In genomic region chr6:8889514-8889913, GRCh38 we compare ENCODE assay signal across 24 cellular contexts.
A peak's percentile ranks its signal among the peaks of the same experiment; 100 is the strongest.
DNase-seq lines count a peak whose midpoint lies in the region; ATAC-seq, FAIRE-seq and TF ChIP-seq lines count a peak whose summit lies in the region.
"Had no signal": no experiment of that assay in that cellular context is flagged by ENCODE, and none has a peak within 500 bp of the region (broad histone marks: within the 10 kb centered on the region; RNA-seq: fewer than 3 reads in every experiment).

No MANE protein-coding gene starts in this region.

- no peak overlapping the region for H3K4me2 ChIP-seq in HepG2 (ENCODE audit: low read depth, low read length)
- H3K4me2 ChIP-seq: BLaER1 had no signal

- intact Hi-C loops in HepG2 (cut with micrococcal nuclease; ENCODE audit: unreplicated experiment) = no loop called here

- H3K9me3 ChIP-seq in HepG2 (ENCODE audit: low read length) = no peaks in the 10 kb centered on the region
- H3K9me3 ChIP-seq: BE2C, BLaER1 had no signal

- no TSS peak for BruUV-seq in HepG2 (replicated peaks; lab: Mats Ljungman, UMichigan)

- no peak for TF ChIP-seq RAD21 in HepG2 (CRISPR knock-in tag; IDR thresholded peaks at IDR 0.05)

- no peak for FAIRE-seq in HepG2 (lab: Jason Lieb, UNC)
- FAIRE-seq: A204.1, D721Med, G401.6, GM12891, GM19239 had no signal

- ATAC-seq in HepG2 = no peak
- no peak for ATAC-seq in HG03460 (IDR thresholded peaks at IDR 0.05; ENCODE audit: unreplicated experiment)
- no peak for ATAC-seq in GM21576 (IDR thresholded peaks at IDR 0.05; ENCODE audit: unreplicated experiment)

- no peak for TF ChIP-seq EP300 in HepG2 (IDR thresholded peaks at IDR 0.05; ENCODE audit: low read depth in 2 of 2, low read length in 2 of 2)
- TF ChIP-seq EP300 in HepG2 (CRISPR knock-in tag; IDR thresholded peaks at IDR 0.05; ENCODE audit: borderline replicate concordance) = no peak

- no peak for TF ChIP-seq CTCF in epithelial cell of esophagus (IDR thresholded peaks at IDR 0.05; ENCODE audit: insufficient read depth, low read depth, low read length, missing control alignments)
- no peak for TF ChIP-seq CTCF in HepG2 (CRISPR knock-in tag; IDR thresholded peaks at IDR 0.05)

- H4K20me1 ChIP-seq in HepG2 (ENCODE audit: insufficient read depth, low read length) = no peaks in the 10 kb centered on the region
- H4K20me1 ChIP-seq: BLaER1 had no signal

- in situ Hi-C loops in SK-MEL-5 (cut with HindIII; ENCODE audit: low pct_unique_long_range_greater_than_20kb, low sequenced_read_pairs) (loop anchor here (25.0 kb wide), 1 partner anchor 102 kb away; no protein-coding TSS in a partner anchor), HepG2 (cut with HindIII; ENCODE audit: extremely low pct_ligation_motif_present, low pct_unique_long_range_greater_than_20kb) (no loop called here)

- no peaks in the 10 kb centered on the region for H3K36me3 ChIP-seq in HepG2 (replicated peaks in 1 of 2; ENCODE audit: control insufficient read depth in 1 of 2, insufficient read depth in 2 of 2, low read length in 2 of 2)
- H3K36me3 ChIP-seq: BE2C, BLaER1 had no signal

- H3K27ac ChIP-seq in HepG2 (ENCODE audit: extremely low read length, insufficient read depth, low read length) = no peak overlapping the region
- H3K27ac ChIP-seq: BLaER1 had no signal

- no peak overlapping the region for H3K9ac ChIP-seq in HepG2 (ENCODE audit: insufficient read depth, low read depth, low read length)
- H3K9ac ChIP-seq: BLaER1 had no signal

- no peak overlapping the region for H2AFZ ChIP-seq in HepG2 (ENCODE audit: low read length)

- H3K4me1 ChIP-seq in HepG2 (ENCODE audit: insufficient read depth, low read length) = no peaks in the 10 kb centered on the region
- H3K4me1 ChIP-seq: BE2C, BLaER1 had no signal

- no peaks in the 10 kb centered on the region for H3K79me2 ChIP-seq in HepG2 (ENCODE audit: insufficient read depth, low read length)

- no peak overlapping the region for H3K4me3 ChIP-seq in epithelial cell of esophagus (ENCODE audit: low read length)
- H3K4me3 ChIP-seq in HepG2 (replicated peaks in 1 of 3; ENCODE audit: insufficient read depth in 1 of 3, low read depth in 2 of 3, low read length in 3 of 3) = no peak overlapping the region
- H3K4me3 ChIP-seq: BLaER1 had no signal

- TF ChIP-seq POLR2A in HepG2 (IDR thresholded peaks at IDR 0.05; ENCODE audit: insufficient read depth in 1 of 2, low read depth in 2 of 2, low read length in 2 of 2) = no peak

- POLR2A ChIA-PET in HepG2 (lab: Yijun Ruan, JAX) = no interaction called here

- CTCF ChIA-PET in HepG2 (lab: Yijun Ruan, JAX; ENCODE audit: low intra/inter-chr PET ratio, low total read pairs) = no interaction called here

- 3% methylated on average over 6 of the region's 6 CpGs for WGBS in HepG2 (ENCODE audit: low lambda C conversion rate)

- DNase-seq in SK-MEL-5 (ENCODE audit: low read depth, low spot score) = peak; percentile 19
- DNase-seq in epithelial cell of esophagus (ENCODE audit: low read depth) = peak; percentile 52
- DNase-seq in HepG2 (ENCODE audit: low spot score) = no peak
- DNase-seq in hippocampal formation (lab: John Stamatoyannopoulos, UW) = no peak
- no peak for DNase-seq in effector CD8-positive, alpha-beta T cell (lab: John Stamatoyannopoulos, UW)
- DNase-seq: 8988T; ACHN; BE2C; C1 segment of cervical spinal cord; Calu3; CD4-positive, alpha-beta memory T cell; CD4-positive, CD25-positive, alpha-beta regulatory T cell; CD8-positive, alpha-beta memory T cell; COR-L47; DMS79 treated with DMSO at 0.1 percent for 48 hours; GF-D8 had no signal

- H3K27me3 ChIP-seq in HepG2 (ENCODE audit: control insufficient read depth in 1 of 2, insufficient read depth in 2 of 2, low read length in 2 of 2) = no peaks in the 10 kb centered on the region
- H3K27me3 ChIP-seq: BE2C, BLaER1 had no signal

TF ChIP-seq in HepG2, 621 proteins besides CTCF, POLR2A, EP300 and RAD21:
- no peak for TF ChIP-seq ZNF552 (CRISPR knock-in tag; IDR thresholded peaks at IDR 0.05; ENCODE audit: borderline replicate concordance)
- 0 out of 2 replicates have a peak, but pooled peaks have one; percentile 16 for TF ChIP-seq FOSL2 (CRISPR knock-in tag; IDR thresholded peaks at IDR 0.05)
- peak in 1 of 2 experiments; percentile 82; a peak in 2 of 4 replicates for TF ChIP-seq ATF4 (CRISPR knock-in tag; IDR thresholded peaks at IDR 0.05)

Comparison
In these comparisons a context has a peak if more than half of its experiments do, and no peak if none do; other contexts are left out.
1. DNase-seq: peak in SK-MEL-5 (single experiment) and epithelial cell of esophagus (single experiment); none in HepG2 (single experiment), hippocampal formation (0 of 2) and effector CD8-positive, alpha-beta T cell (single experiment).